Comparison of ENCODE assay signal across 18 cellular contexts in the genomic region with DNA sequence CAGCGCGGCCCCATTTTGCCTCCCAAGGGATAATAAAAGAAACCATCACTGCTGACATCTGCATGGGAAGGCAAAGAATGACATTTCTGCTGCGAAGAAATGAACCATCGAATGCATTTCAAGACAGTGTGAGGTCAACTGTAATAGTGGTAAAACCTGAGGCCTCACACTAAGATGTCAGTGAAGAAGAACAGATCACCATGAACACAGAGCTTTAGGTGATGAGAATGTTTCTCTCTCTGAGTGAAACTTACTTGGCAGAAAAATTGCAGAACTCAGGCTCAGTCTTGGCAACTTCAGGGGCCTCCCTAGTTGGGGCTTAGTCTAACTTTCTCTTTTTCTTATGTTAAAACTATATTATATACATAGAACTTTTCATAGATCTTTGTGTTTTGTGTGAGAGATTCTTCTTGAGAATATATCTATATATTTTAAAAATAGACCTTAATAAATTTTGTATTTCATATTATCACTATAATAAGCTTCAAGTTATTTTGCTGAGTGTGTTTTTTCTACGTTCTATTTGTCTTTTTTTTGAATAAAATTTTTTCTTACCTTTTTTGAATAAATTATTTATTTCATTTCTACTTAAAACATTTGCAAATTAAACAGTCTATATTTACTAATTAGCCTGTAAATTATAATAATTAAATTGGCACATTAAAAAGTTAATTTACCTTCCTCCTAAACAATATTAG.
"Had no signal": no experiment of that assay in that cellular context is flagged by ENCODE, and none has a peak within 500 bp of the region (broad histone marks: within the 10 kb centered on the region; RNA-seq: fewer than 3 reads in every experiment).

No MANE protein-coding gene starts in this region.

- H3K27me3 Mint-ChIP-seq: progenitor cell of endocrine pancreas, T-cell had no signal

- ATAC-seq: activated CD8-positive, alpha-beta T cell treated with anti-CD3 and anti-CD28 coated beads, Interleukin-2, amount 10 ng/mL, durations not matched to agents 7 days and 5 days; left colon; mucosa of descending colon; natural killer cell; right cardiac atrium; T-cell had no signal

- DNase-seq: activated CD4-positive, alpha-beta T cell treated with anti-CD3 and anti-CD28 coated beads for 4 hours; activated CD8-positive, alpha-beta T cell treated with anti-CD3 and anti-CD28 coated beads, Interleukin-2, amount 10 ng/mL, durations not matched to agents 7 days and 5 days; activated naive CD4-positive, alpha-beta T cell treated with anti-CD3 and anti-CD28 coated beads for 36 hours; caudate nucleus; erythroblast; left colon; mucosa of descending colon; natural killer cell; nucleus accumbens; stimulated activated CD4-positive, alpha-beta T cell treated with anti-CD3 and anti-CD28 coated beads, Interleukin-2, amount 100 ng/mL, for 24 hours; stimulated activated naive CD4-positive, alpha-beta T cell treated with Interleukin-2 at 50 U/mL for 16 hours; T-cell; T1000; WERI-Rb-1 had no signal

- H3K36me3 Mint-ChIP-seq: T-cell, type B pancreatic cell had no signal

- H3K9me3 ChIP-seq: mucosa of descending colon had no signal

- H3K27ac ChIP-seq: WERI-Rb-1 had no signal

- H3K27ac Mint-ChIP-seq: activated CD8-positive, alpha-beta T cell treated with anti-CD3 and anti-CD28 coated beads, Interleukin-2, amount 10 ng/mL, durations not matched to agents 7 days and 5 days; activated naive CD4-positive, alpha-beta T cell treated with anti-CD3 and anti-CD28 coated beads for 36 hours; natural killer cell; progenitor cell of endocrine pancreas; T-cell; type B pancreatic cell had no signal

- H3K9me3 Mint-ChIP-seq: natural killer cell had no signal

- H3K4me3 Mint-ChIP-seq: activated CD8-positive, alpha-beta T cell treated with anti-CD3 and anti-CD28 coated beads, Interleukin-2, amount 10 ng/mL, durations not matched to agents 7 days and 5 days; activated naive CD4-positive, alpha-beta T cell treated with anti-CD3 and anti-CD28 coated beads for 36 hours; natural killer cell; T-cell; type B pancreatic cell had no signal

- H3K4me3 ChIP-seq: lung, mucosa of descending colon had no signal

- H3K36me3 ChIP-seq: WERI-Rb-1 had no signal
